8 cellular contexts compared by ENCODE assay signal in genomic region chr17:28747046-28747691, GRCh38. TPM values are rescaled to one million over a fixed set of nuclear protein-coding genes. Genes with fewer than 3 reads are reported as not detected.
A peak's percentile ranks its signal among the peaks of the same experiment; 100 is the strongest.
DNase-seq lines count a peak whose midpoint lies in the region; ATAC-seq, FAIRE-seq and TF ChIP-seq lines count a peak whose summit lies in the region.

No MANE protein-coding gene starts in this region.

- peaks cover 43% of the 10 kb centered on the region for H3K4me1 Mint-ChIP-seq in neural crest cell
- peaks cover 13% of the 10 kb centered on the region for H3K4me1 Mint-ChIP-seq in T-helper 2 cell treated with Interferon-gamma antibody and Interleukin-4, amounts not matched to agents 5 μg/mL and 100 μg/mL, for 36 hours (ENCODE audit: low read depth)

- H3K4me3 Mint-ChIP-seq in neural crest cell = peak overlapping the region; percentile 99
- H3K4me3 Mint-ChIP-seq in T-helper 2 cell treated with Interferon-gamma antibody and Interleukin-4, amounts not matched to agents 5 μg/mL and 100 μg/mL, for 36 hours = no peak overlapping the region

- H3K9me3 Mint-ChIP-seq in neural crest cell = no peaks in the 10 kb centered on the region
- no peaks in the 10 kb centered on the region for H3K9me3 Mint-ChIP-seq in T-helper 2 cell treated with Interferon-gamma antibody and Interleukin-4, amounts not matched to agents 5 μg/mL and 100 μg/mL, for 36 hours

- FAIRE-seq in GM19239 (lab: Jason Lieb, UNC) = no peak

- peaks cover 12% of the 10 kb centered on the region for H3K27me3 Mint-ChIP-seq in neural crest cell (ENCODE audit: low read depth)
- H3K27me3 Mint-ChIP-seq in T-helper 2 cell treated with Interferon-gamma antibody and Interleukin-4, amounts not matched to agents 5 μg/mL and 100 μg/mL, for 36 hours (ENCODE audit: low read depth) = no peaks in the 10 kb centered on the region

- no peak for TF ChIP-seq CTCF in neural crest cell (conservative IDR thresholded peaks at IDR 0.05)

- H3K27ac Mint-ChIP-seq in neural crest cell (ENCODE audit: unreplicated experiment) = no peak overlapping the region
- H3K27ac Mint-ChIP-seq in T-helper 2 cell treated with Interferon-gamma antibody and Interleukin-4, amounts not matched to agents 5 μg/mL and 100 μg/mL, for 36 hours = no peak overlapping the region

- DNase-seq in C1 segment of cervical spinal cord (lab: John Stamatoyannopoulos, UW) = peak in 13 of 14 donors; percentile 17 to 83 (median 66)
- DNase-seq in NCI-H2196 treated with DMSO at 0.1 percent for 48 hours (lab: John Stamatoyannopoulos, UW; ENCODE audit: unreplicated experiment) = peak; percentile 73
- DNase-seq in ecto neural progenitor cell (ENCODE audit: low spot score) = peak; percentile 74
- no peak for DNase-seq in neural crest cell (ENCODE audit: low read depth, low spot score)
- DNase-seq in SIG-M5 (lab: John Stamatoyannopoulos, UW) = no peak
- DNase-seq in GM19239 (ENCODE audit: insufficient read length, low spot score) = no peak
- no peak for DNase-seq in T-helper 2 cell treated with Interferon-gamma antibody and Interleukin-4, amounts not matched to agents 5 μg/mL and 100 μg/mL, for 36 hours (ENCODE audit: low spot score)

- peaks cover 12% of the 10 kb centered on the region for H3K36me3 Mint-ChIP-seq in neural crest cell (ENCODE audit: low read depth)
- H3K36me3 Mint-ChIP-seq in T-helper 2 cell treated with Interferon-gamma antibody and Interleukin-4, amounts not matched to agents 5 μg/mL and 100 μg/mL, for 36 hours (ENCODE audit: low read depth) = peaks cover 13% of the 10 kb centered on the region

- ATAC-seq in GM21367 (IDR thresholded peaks at IDR 0.05; ENCODE audit: unreplicated experiment) = no peak

RNA-seq across cellular contexts. Expression of gene TRAF4, which starts 3.4 kb away (rescaled TPM):
- total RNA-seq in neural crest cell = 163 and 172 TPM in 2 replicates

RNA-seq across cellular contexts. Expression of gene NEK8, which starts 18.6 kb away (rescaled TPM):
- total RNA-seq in neural crest cell = 6.2 and 6.3 TPM in 2 replicates

RNA-seq across cellular contexts. Expression of gene TLCD1, which starts 21.1 kb away (rescaled TPM):
- 6.1 and 6.3 TPM in 2 replicates for total RNA-seq in neural crest cell

RNA-seq across cellular contexts. Expression of gene RPL23A, which starts 27.4 kb away (rescaled TPM):
- 1,750 and 1,862 TPM in 2 replicates for total RNA-seq in neural crest cell

RNA-seq across cellular contexts. Expression of gene RAB34, which starts 29.5 kb away (rescaled TPM):
- total RNA-seq in neural crest cell = 83.5 and 87.4 TPM in 2 replicates

Comparison
In these comparisons a context has a peak if more than half of its experiments do, and no peak if none do; other contexts are left out.
1. DNase-seq: peak in C1 segment of cervical spinal cord (13 of 14), NCI-H2196 treated with DMSO at 0.1 percent for 48 hours (single experiment) and ecto neural progenitor cell (single experiment); none in neural crest cell (single experiment), SIG-M5 (single experiment), GM19239 (single experiment) and T-helper 2 cell treated with Interferon-gamma antibody and Interleukin-4, amounts not matched to agents 5 μg/mL and 100 μg/mL, for 36 hours (single experiment).